8 cellular contexts compared by ENCODE assay signal in genomic region chr19:11924886-11925583, GRCh38. TPM values are rescaled to one million over a fixed set of nuclear protein-coding genes. Genes with fewer than 3 reads are reported as not detected.
DNase-seq lines count a peak whose midpoint lies in the region; ATAC-seq and TF ChIP-seq lines count a peak whose summit lies in the region.

Gene ZNF700, plus strand, starts transcription at chr19:11925107. Its CDS starts 104 bp downstream, at chr19:11925211.

- intact Hi-C loops in vagina (cut with DNase I): loop anchor here (5.0 kb wide), 1 partner anchor 62 kb away; no protein-coding TSS in a partner anchor

- H3K27me3 ChIP-seq in rectal smooth muscle tissue (ENCODE audit: control insufficient read depth, insufficient read depth, low read length) (no peaks in the 10 kb centered on the region), vagina (no peaks in the 10 kb centered on the region)

- peak within 1 kb of the TSS; percentile 89 for H3K9ac ChIP-seq in rectal smooth muscle tissue (ENCODE audit: low read length)

- ATAC-seq in GM18511 (IDR thresholded peaks at IDR 0.05; ENCODE audit: unreplicated experiment) (peak; percentile 88), HG03025 (IDR thresholded peaks at IDR 0.05; ENCODE audit: low FRiP score, unreplicated experiment) (peak; percentile 80)

- H3K9me3 ChIP-seq in vagina: no peaks in the 10 kb centered on the region

- H3K4me3 ChIP-seq in astrocyte of the cerebellum (ENCODE audit: low read depth, low read length) (peak within 1 kb of the TSS; percentile 82), rectal smooth muscle tissue (ENCODE audit: low read length) (peak within 1 kb of the TSS; percentile 89), vagina (peak within 1 kb of the TSS; percentile 80 to 86)

- H3K27ac ChIP-seq in rectal smooth muscle tissue (ENCODE audit: low read depth, low read length): peak within 1 kb of the TSS; percentile 92
- peak within 1 kb of the TSS; percentile 86 for H3K27ac ChIP-seq in vagina

- H3K4me1 ChIP-seq in rectal smooth muscle tissue (ENCODE audit: control insufficient read depth, insufficient read depth, low read length): no peaks in the 10 kb centered on the region
- peaks cover 33% of the 10 kb centered on the region for H3K4me1 ChIP-seq in vagina

- H3K36me3 ChIP-seq in rectal smooth muscle tissue (ENCODE audit: control insufficient read depth, insufficient read depth, low read length): no peaks in the 10 kb centered on the region
- no peaks in the 10 kb centered on the region for H3K36me3 ChIP-seq in vagina

- TF ChIP-seq CTCF in astrocyte of the cerebellum (IDR thresholded peaks at IDR 0.05; ENCODE audit: low read depth, low read length, missing control alignments) (no peak), vagina (IDR thresholded peaks at IDR 0.05) (peak in 1 of 3 experiments; percentile 38)

- DNase-seq in NCI-H2029 treated with DMSO at 0.1 percent for 48 hours (lab: John Stamatoyannopoulos, UW): peak; percentile 90
- DNase-seq in T-helper 9 cell: peak; percentile 85
- DNase-seq in astrocyte of the cerebellum (ENCODE audit: low read depth): peak; percentile 67
- peak; percentile 94 for DNase-seq in hepatic stellate cell (ENCODE audit: low spot score)
- peak; percentile 94 to 97 for DNase-seq in vagina (ENCODE audit: extremely low spot score in 2 of 2)

- in situ Hi-C loops in astrocyte of the cerebellum (cut with HindIII; ENCODE audit: low sequenced_read_pairs): no loop called here

- TF ChIP-seq POLR2A in vagina (IDR thresholded peaks at IDR 0.05): no peak

RNA-seq across cellular contexts. Expression of gene ZNF700, which starts in this region (rescaled TPM):
- total RNA-seq in vagina: 14.7 TPM

Comparison
In these comparisons a context has a peak if more than half of its experiments do, and no peak if none do; other contexts are left out.
1. Peak in every context shown above with its lines: DNase-seq, ATAC-seq, H3K4me3 ChIP-seq and H3K27ac ChIP-seq.